Comparison of ENCODE assay signal across 11 cellular contexts in genomic region chr13:45167611-45168554, GRCh38. TPM values are rescaled to one million over a fixed set of nuclear protein-coding genes. Genes with fewer than 3 reads are reported as not detected.
DNase-seq lines count a peak whose midpoint lies in the region; ATAC-seq and TF ChIP-seq lines count a peak whose summit lies in the region.
"Had no signal": no experiment of that assay in that cellular context is flagged by ENCODE, and none has a peak within 500 bp of the region (broad histone marks: within the 10 kb centered on the region; RNA-seq: fewer than 3 reads in every experiment).

No MANE protein-coding gene starts in this region.

- peaks cover 3% of the 10 kb centered on the region for H3K4me1 ChIP-seq in colonic mucosa
- H3K4me1 ChIP-seq in mucosa of descending colon (ENCODE audit: low read depth), result peaks cover 9% of the 10 kb centered on the region
- no peaks in the 10 kb centered on the region for H3K4me1 ChIP-seq in Caco-2

- H3K9me3 ChIP-seq in colonic mucosa, result no peaks in the 10 kb centered on the region
- H3K9me3 ChIP-seq in mucosa of descending colon, result no peaks in the 10 kb centered on the region
- H3K9me3 ChIP-seq in Caco-2, result peaks cover 3% of the 10 kb centered on the region; the same call in 1 of the 2 replicates

- H3K27ac ChIP-seq in colonic mucosa, result peak overlapping the region; percentile 76

- POLR2A ChIA-PET in Caco-2 (lab: Charles Lee), result no interaction called here

- ATAC-seq in mucosa of descending colon, result peak; percentile 99
- ATAC-seq: SK-N-SH treated with all-trans-retinoic acid at 6 μM for 48 hours had no signal

- H3K4me3 ChIP-seq in colonic mucosa (no peak overlapping the region), mucosa of descending colon (no peak overlapping the region), Caco-2 (ENCODE audit: low read depth, low read length) (no peak overlapping the region)

- H3K27me3 Mint-ChIP-seq in Caco-2 (ENCODE audit: insufficient read depth, unreplicated experiment), result no peaks in the 10 kb centered on the region

- H3K36me3 ChIP-seq in colonic mucosa (no peaks in the 10 kb centered on the region), mucosa of descending colon (ENCODE audit: low read depth) (no peaks in the 10 kb centered on the region), Caco-2 (ENCODE audit: control insufficient read depth, insufficient read depth, low read length) (no peaks in the 10 kb centered on the region)

- H3K27me3 ChIP-seq in colonic mucosa (no peaks in the 10 kb centered on the region), Caco-2 (replicated peaks; ENCODE audit: control insufficient read depth, insufficient read depth, low read length) (no peaks in the 10 kb centered on the region)

- peaks cover 12% of the 10 kb centered on the region for H3K36me3 Mint-ChIP-seq in Caco-2 (ENCODE audit: insufficient read depth, unreplicated experiment)

- H3K27ac Mint-ChIP-seq in Caco-2 (ENCODE audit: unreplicated experiment), result no peak overlapping the region

- H3K4me3 Mint-ChIP-seq in Caco-2 (ENCODE audit: unreplicated experiment), result no peak overlapping the region

- no peaks in the 10 kb centered on the region for H3K9me3 Mint-ChIP-seq in Caco-2 (ENCODE audit: unreplicated experiment)

- BruUV-seq in Caco-2 (replicated peaks; lab: Mats Ljungman, UMichigan), result no TSS peak

- CTCF ChIA-PET in Caco-2 (lab: Charles Lee), result interaction anchor here (0.6 kb wide), 1 partner anchor 135 kb away, joined by 5 read pairs; no protein-coding TSS in a partner anchor

- intact Hi-C loops in colonic mucosa (cut with DNase I) (no loop called here), mucosa of descending colon (cut with DNase I, micrococcal nuclease) (no loop called here), Caco-2 (cut with micrococcal nuclease; ENCODE audit: unreplicated experiment) (no loop called here), head of caudate nucleus (cut with DNase I) (no loop called here)

- DNase-seq in Daoy (ENCODE audit: low read depth) (peak; percentile 24), MV-4-11 (lab: John Stamatoyannopoulos, UW) (peak; percentile 16), colonic mucosa (peak; percentile 76), mucosa of descending colon (peak in 1 of 3 donors; percentile 65), Caco-2 (no peak), head of caudate nucleus (no peak), NCI-H1436 treated with DMSO at 0.1 percent for 48 hours (lab: John Stamatoyannopoulos, UW) (no peak)
- no peak for DNase-seq in activated CD4-positive, CD25-positive, alpha-beta regulatory T cell treated with anti-CD3 and anti-CD28 coated beads, Interleukin-2, amount 50 U/mL, for 72 hours
- DNase-seq: NCI-H1694 treated with DMSO at 0.1 percent for 48 hours; stimulated activated CD4-positive, alpha-beta T cell treated with anti-CD3 and anti-CD28 coated beads, Interleukin-12 subunit alpha, Interleukin-12 subunit beta, amount 100 ng/mL, for 4 hours had no signal

- H3K4me1 Mint-ChIP-seq in Caco-2 (ENCODE audit: low read depth, unreplicated experiment), result no peaks in the 10 kb centered on the region

- no peak for TF ChIP-seq CTCF in colonic mucosa (IDR thresholded peaks at IDR 0.05)
- TF ChIP-seq CTCF in mucosa of descending colon (IDR thresholded peaks at IDR 0.05), result no peak
- no peak for TF ChIP-seq CTCF in Caco-2 (IDR thresholded peaks at IDR 0.05; ENCODE audit: insufficient read depth in 1 of 2, low read depth in 1 of 2, low read length in 1 of 2, severe bottlenecking in 1 of 2, unreplicated experiment in 1 of 2)

- peak overlapping the region in 1 of 2 donors; percentile 48 for H3K9ac ChIP-seq in colonic mucosa (ENCODE audit: low read depth in 2 of 2, low read length in 2 of 2)

RNA-seq across cellular contexts. Expression of gene KCTD4, which starts 33.0 kb away (rescaled TPM):
- not detected in 2 replicates for total RNA-seq in Daoy (2014; rRNA removed; shearing (Covaris generic))
- total RNA-seq in colonic mucosa (under 1 TPM; 0.58 to 0.84 TPM), mucosa of descending colon (1 to 10 TPM in 2 of 3 donors, under 1 TPM in 1; 0.14 to 2.5 (median 1.2) TPM), Caco-2 (2022) (not detected in 2 replicates)

RNA-seq across cellular contexts. Expression of gene GTF2F2, which starts 47.6 kb away (rescaled TPM):
- total RNA-seq in Daoy (2014; rRNA removed; shearing (Covaris generic)), result 45.2 and 55.2 TPM in 2 replicates
- total RNA-seq in colonic mucosa (10 to 100 TPM; 18.7 to 20.5 TPM), mucosa of descending colon (10 to 100 TPM; 15.4 to 22.0 (median 15.9) TPM), Caco-2 (2022) (28.1 and 30.8 TPM in 2 replicates)

Comparison
In these comparisons a context has a peak if more than half of its experiments do, and no peak if none do; other contexts are left out.
1. DNase-seq: peak in Daoy (single experiment), MV-4-11 (single experiment) and colonic mucosa (single experiment); none in Caco-2 (0 of 2), head of caudate nucleus (0 of 42), activated CD4-positive, CD25-positive, alpha-beta regulatory T cell treated with anti-CD3 and anti-CD28 coated beads, Interleukin-2, amount 50 U/mL, for 72 hours (single experiment) and NCI-H1436 treated with DMSO at 0.1 percent for 48 hours (single experiment).